ENCODE assay signal across 22 cellular contexts in the genomic region with DNA sequence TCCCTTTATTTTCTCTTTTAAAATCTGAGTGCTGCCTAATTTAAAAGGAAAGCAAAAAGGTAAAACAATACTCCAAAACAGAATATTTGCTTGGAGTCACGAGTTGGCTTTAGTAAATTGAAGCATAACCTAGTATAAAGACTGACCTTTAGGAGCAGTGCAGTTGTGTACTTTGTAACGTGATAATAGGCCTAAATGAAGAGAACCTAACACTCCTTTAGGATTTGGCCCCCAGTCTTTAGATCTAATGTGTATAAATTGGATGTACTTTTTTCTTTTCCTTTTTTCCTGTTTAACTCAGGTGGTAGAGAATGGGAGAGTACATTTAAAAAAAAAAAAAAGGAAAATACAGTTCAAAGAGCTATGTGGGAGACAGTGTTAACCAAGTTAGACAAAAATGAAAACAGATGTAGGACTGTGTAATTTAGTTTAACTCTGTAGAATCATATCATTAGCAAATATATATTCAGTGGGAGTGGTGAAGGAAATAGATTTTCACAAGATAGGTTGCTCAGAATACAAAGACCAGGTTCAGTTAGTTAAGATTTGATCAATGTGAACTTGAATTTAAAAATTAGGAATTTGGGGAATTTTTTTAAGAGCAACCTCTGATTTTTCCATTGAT. TPM values are rescaled to one million over a fixed set of nuclear protein-coding genes. Genes with fewer than 3 reads are reported as not detected.
A peak's percentile ranks its signal among the peaks of the same experiment; 100 is the strongest.
DNase-seq lines count a peak whose midpoint lies in the region; ATAC-seq, FAIRE-seq and TF ChIP-seq lines count a peak whose summit lies in the region.
"Had no signal": no experiment of that assay in that cellular context is flagged by ENCODE, and none has a peak within 500 bp of the region (broad histone marks: within the 10 kb centered on the region; RNA-seq: fewer than 3 reads in every experiment).

No MANE protein-coding gene starts in this region.

- ATAC-seq in left lung = peak; percentile 44
- ATAC-seq in stimulated activated memory B cell treated with anti-CD40 and anti-IgM and Interleukin-4, amounts not matched to agents 10 μg/mL and 1 μg/mL and 100 μg/mL, for 72 hours = no peak
- ATAC-seq: activated CD4-positive, alpha-beta T cell treated with anti-CD3 and anti-CD28 coated beads for 36 hours; activated T-cell treated with anti-CD3 and anti-CD28 coated beads, Interleukin-2, amount 50 U/mL, for 4 hours; heart left ventricle had no signal

- H3K4me1 Mint-ChIP-seq in stimulated activated memory B cell treated with anti-CD40 and anti-IgM and Interleukin-4, amounts not matched to agents 10 μg/mL and 1 μg/mL and 100 μg/mL, for 72 hours = no peaks in the 10 kb centered on the region
- H3K4me1 Mint-ChIP-seq: neural crest cell had no signal

- H3K4me3 ChIP-seq in BE2C (ENCODE audit: low read depth, low read length) (peak overlapping the region; percentile 12; the same call in 1 of the 2 replicates), SK-N-MC (peak overlapping the region; percentile 31; the same call in 1 of the 2 replicates), left lung (no peak overlapping the region)
- H3K4me3 ChIP-seq: cardiac muscle cell, heart left ventricle, left ventricle myocardium inferior, prostate gland had no signal

- TF ChIP-seq CTCF in BE2C (IDR thresholded peaks at IDR 0.05; ENCODE audit: low read depth, low read length) (no peak), left lung (IDR thresholded peaks at IDR 0.05) (no peak)

- H3K36me3 Mint-ChIP-seq in stimulated activated memory B cell treated with anti-CD40 and anti-IgM and Interleukin-4, amounts not matched to agents 10 μg/mL and 1 μg/mL and 100 μg/mL, for 72 hours = no peaks in the 10 kb centered on the region

- H3K9me3 ChIP-seq in BE2C = no peaks in the 10 kb centered on the region
- H3K9me3 ChIP-seq in SK-N-MC (ENCODE audit: low read depth, low read length) = no peaks in the 10 kb centered on the region
- no peaks in the 10 kb centered on the region for H3K9me3 ChIP-seq in left lung
- H3K9me3 ChIP-seq: heart left ventricle, left ventricle myocardium inferior, prostate gland had no signal

- no peak overlapping the region for H3K4me3 Mint-ChIP-seq in stimulated activated memory B cell treated with anti-CD40 and anti-IgM and Interleukin-4, amounts not matched to agents 10 μg/mL and 1 μg/mL and 100 μg/mL, for 72 hours
- H3K4me3 Mint-ChIP-seq: activated CD4-positive, alpha-beta T cell treated with anti-CD3 and anti-CD28 coated beads for 36 hours; activated naive CD4-positive, alpha-beta T cell treated with anti-CD3 and anti-CD28 coated beads for 36 hours; activated T-cell treated with anti-CD3 and anti-CD28 coated beads, Interleukin-2, amount 50 U/mL, for 4 hours; neural crest cell had no signal

- no peaks in the 10 kb centered on the region for H3K9me3 Mint-ChIP-seq in stimulated activated memory B cell treated with anti-CD40 and anti-IgM and Interleukin-4, amounts not matched to agents 10 μg/mL and 1 μg/mL and 100 μg/mL, for 72 hours
- H3K9me3 Mint-ChIP-seq: activated naive CD4-positive, alpha-beta T cell treated with anti-CD3 and anti-CD28 coated beads for 36 hours; activated T-cell treated with anti-CD3 and anti-CD28 coated beads, Interleukin-2, amount 50 U/mL, for 4 hours; neural crest cell had no signal

- intact Hi-C loops in left lung (cut with DNase I) = no loop called here

- H3K27me3 ChIP-seq in BE2C (no peaks in the 10 kb centered on the region), left lung (no peaks in the 10 kb centered on the region)
- H3K27me3 ChIP-seq: cardiac muscle cell, heart left ventricle had no signal

- H3K36me3 ChIP-seq in BE2C = no peaks in the 10 kb centered on the region
- no peaks in the 10 kb centered on the region for H3K36me3 ChIP-seq in SK-N-MC (ENCODE audit: insufficient read depth, low read length)
- H3K36me3 ChIP-seq in left lung = peaks cover 0 to 18% of the 10 kb centered on the region in 2 donors
- H3K36me3 ChIP-seq: prostate gland had no signal

- DNase-seq in BE2C (no peak), GM19239 (ENCODE audit: insufficient read length, low spot score) (no peak), SK-N-MC (ENCODE audit: low read depth, low spot score) (no peak), left lung (no peak), NCI-H1694 treated with DMSO at 0.1 percent for 48 hours (lab: John Stamatoyannopoulos, UW) (no peak), SIG-M5 (lab: John Stamatoyannopoulos, UW) (no peak), amniotic stem cell (lab: John Stamatoyannopoulos, UW) (no peak)
- DNase-seq: activated CD4-positive, alpha-beta T cell treated with anti-CD3 and anti-CD28 coated beads for 36 hours; activated naive CD4-positive, alpha-beta T cell treated with anti-CD3 and anti-CD28 coated beads for 36 hours; activated T-cell treated with anti-CD3 and anti-CD28 coated beads, Interleukin-2, amount 50 U/mL, for 4 hours; cortex of kidney; heart left ventricle; left ventricle myocardium inferior; NCI-H226; SHP77 treated with DMSO at 0.1 percent for 48 hours; stimulated activated CD4-positive, alpha-beta T cell treated with anti-CD3 and anti-CD28 coated beads, Interleukin-1b, Interleukin-23, amount 100 ng/mL, for 48 hours; T-helper 1 cell had no signal

- H3K4me1 ChIP-seq in BE2C (no peaks in the 10 kb centered on the region; the same call in 1 of the 2 replicates), left lung (peaks cover 0 to 15% of the 10 kb centered on the region in 2 donors)
- H3K4me1 ChIP-seq: prostate gland had no signal

- peak overlapping the region; percentile 8 for H3K9ac ChIP-seq in SK-N-MC (ENCODE audit: insufficient read length)

- H3K27ac ChIP-seq in SK-N-MC = peak overlapping the region; percentile 76
- H3K27ac ChIP-seq in left lung = no peak overlapping the region
- H3K27ac ChIP-seq: cardiac muscle cell, heart left ventricle, left ventricle myocardium inferior, prostate gland had no signal

- H3K27me3 Mint-ChIP-seq in stimulated activated memory B cell treated with anti-CD40 and anti-IgM and Interleukin-4, amounts not matched to agents 10 μg/mL and 1 μg/mL and 100 μg/mL, for 72 hours = no peaks in the 10 kb centered on the region
- H3K27me3 Mint-ChIP-seq: activated CD4-positive, alpha-beta T cell treated with anti-CD3 and anti-CD28 coated beads for 36 hours had no signal

- FAIRE-seq in GM19239 (lab: Jason Lieb, UNC) = peak; percentile 23
- FAIRE-seq: endothelial cell of umbilical vein had no signal

- no peak overlapping the region for H3K27ac Mint-ChIP-seq in stimulated activated memory B cell treated with anti-CD40 and anti-IgM and Interleukin-4, amounts not matched to agents 10 μg/mL and 1 μg/mL and 100 μg/mL, for 72 hours
- H3K27ac Mint-ChIP-seq: activated CD4-positive, alpha-beta T cell treated with anti-CD3 and anti-CD28 coated beads for 36 hours; activated naive CD4-positive, alpha-beta T cell treated with anti-CD3 and anti-CD28 coated beads for 36 hours had no signal

RNA-seq across cellular contexts. Expression of a gene that starts 16.8 kb away (rescaled TPM):
- polyA plus RNA-seq in BE2C (2012; ENCODE audit: insufficient read depth, insufficient read length, low read depth) = 9.2 TPM
- total RNA-seq in left lung = 100 to 1,000 TPM in 1 of 2 donors, 10 to 100 TPM in 1; 74.4 to 124 TPM

Comparison
In these comparisons a context has a peak if more than half of its experiments do, and no peak if none do; other contexts are left out.
1. H3K4me3 ChIP-seq: peak in BE2C (single experiment) and SK-N-MC (single experiment); none in left lung (0 of 2).